ENCODE assay signal across 29 cellular contexts in the genomic region with DNA sequence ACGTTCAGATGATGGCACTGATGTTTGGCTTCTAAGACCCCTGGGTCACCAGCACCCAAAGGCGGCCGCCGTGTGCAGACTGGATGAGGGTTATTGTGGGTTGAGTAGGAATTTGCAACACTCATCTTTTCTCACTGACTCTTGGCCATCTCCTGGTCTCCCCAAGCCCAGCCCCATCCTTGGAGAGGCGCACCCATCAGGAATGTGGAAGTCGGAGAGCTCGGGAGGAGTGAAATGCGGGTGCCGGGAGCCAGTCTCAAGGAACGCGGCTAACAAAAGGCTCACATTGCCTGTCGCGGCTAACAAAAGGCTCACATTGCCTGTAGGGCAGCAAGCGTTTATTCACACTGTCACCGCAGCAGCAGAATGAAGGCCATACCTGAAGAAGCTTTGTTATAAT.
DNase-seq lines count a peak whose midpoint lies in the region; ATAC-seq and TF ChIP-seq lines count a peak whose summit lies in the region.
"Had no signal": no experiment of that assay in that cellular context is flagged by ENCODE, and none has a peak within 500 bp of the region (broad histone marks: within the 10 kb centered on the region; RNA-seq: fewer than 3 reads in every experiment).

No MANE protein-coding gene starts in this region.

- no peak overlapping the region for H3K27ac Mint-ChIP-seq in endodermal cell
- no peak overlapping the region for H3K27ac Mint-ChIP-seq in neural progenitor cell
- H3K27ac Mint-ChIP-seq: activated T-helper 17 cell treated with anti-CD3 and anti-CD28 coated beads, Interleukin-2, amount 50 U/mL, for 72 hours; CD4-positive, CD25-positive, alpha-beta regulatory T cell; stimulated activated effector memory CD8-positive, alpha-beta T cell treated with anti-CD3 and anti-CD28 coated beads, Interleukin-12 subunit alpha, Interleukin-12 subunit beta, amount 100 ng/mL, for 72 hours; type B pancreatic cell had no signal

- no peaks in the 10 kb centered on the region for H3K36me3 Mint-ChIP-seq in endodermal cell (ENCODE audit: low read depth)
- no peaks in the 10 kb centered on the region for H3K36me3 Mint-ChIP-seq in neural progenitor cell
- H3K36me3 Mint-ChIP-seq: CD4-positive, CD25-positive, alpha-beta regulatory T cell; stimulated activated effector memory CD8-positive, alpha-beta T cell treated with anti-CD3 and anti-CD28 coated beads, Interleukin-12 subunit alpha, Interleukin-12 subunit beta, amount 100 ng/mL, for 72 hours; type B pancreatic cell had no signal

- H3K9me3 Mint-ChIP-seq in endodermal cell (peaks cover 6% of the 10 kb centered on the region), neural progenitor cell (peaks cover 3% of the 10 kb centered on the region)
- H3K9me3 Mint-ChIP-seq: activated T-helper 17 cell treated with anti-CD3 and anti-CD28 coated beads, Interleukin-2, amount 50 U/mL, for 72 hours; stimulated activated effector memory CD8-positive, alpha-beta T cell treated with anti-CD3 and anti-CD28 coated beads, Interleukin-12 subunit alpha, Interleukin-12 subunit beta, amount 100 ng/mL, for 72 hours had no signal

- H3K27me3 Mint-ChIP-seq in endodermal cell (ENCODE audit: insufficient read depth) (peaks cover 44% of the 10 kb centered on the region), neural progenitor cell (ENCODE audit: insufficient read depth, low read depth) (peaks cover 19% of the 10 kb centered on the region)

- H3K36me3 ChIP-seq in endodermal cell (ENCODE audit: control insufficient read depth, insufficient read depth, low read length) (no peaks in the 10 kb centered on the region), neural progenitor cell (no peaks in the 10 kb centered on the region)
- H3K36me3 ChIP-seq: left ventricle myocardium inferior, prostate gland, sigmoid colon, SJCRH30, WERI-Rb-1 had no signal

- H3K79me2 ChIP-seq in neural progenitor cell (ENCODE audit: low read depth): no peaks in the 10 kb centered on the region

- no peaks in the 10 kb centered on the region for H3F3A ChIP-seq in neural progenitor cell (ENCODE audit: low read depth)

- H3K27ac ChIP-seq in endodermal cell (ENCODE audit: low read depth, low read length) (no peak overlapping the region), neural progenitor cell (no peak overlapping the region)
- H3K27ac ChIP-seq: epithelial cell of prostate, left ventricle myocardium inferior, prostate gland, sigmoid colon, SJCRH30, WERI-Rb-1 had no signal

- H3K9ac ChIP-seq in endodermal cell (ENCODE audit: extremely low read depth, low read length, poor library complexity, severe bottlenecking) (no peak overlapping the region), neural progenitor cell (no peak overlapping the region)

- no peaks in the 10 kb centered on the region for H4K20me1 ChIP-seq in neural progenitor cell (ENCODE audit: low read depth)

- H3K27me3 ChIP-seq in endodermal cell (ENCODE audit: control insufficient read depth, insufficient read depth, low read length, poor library complexity, severe bottlenecking) (no peaks in the 10 kb centered on the region), neural progenitor cell (peaks cover 26% of the 10 kb centered on the region)
- H3K27me3 ChIP-seq: SJCRH30 had no signal

- WGBS in endodermal cell (ENCODE audit: insufficient coverage in 1 of 2, insufficient read length in 1 of 2), 2 experiments: 33 to 47% methylated on average over 4 to 15 of the region's 15 CpGs

- H3K4me3 ChIP-seq in endodermal cell (ENCODE audit: low read length) (no peak overlapping the region), neural progenitor cell (no peak overlapping the region)
- H3K4me3 ChIP-seq: left ventricle myocardium inferior, prostate gland, sigmoid colon, SJCRH30 had no signal

- H3K4me1 Mint-ChIP-seq in endodermal cell (peaks cover 25% of the 10 kb centered on the region), neural progenitor cell (peaks cover 22% of the 10 kb centered on the region)
- H3K4me1 Mint-ChIP-seq: activated T-helper 17 cell treated with anti-CD3 and anti-CD28 coated beads, Interleukin-2, amount 50 U/mL, for 72 hours; CD4-positive, CD25-positive, alpha-beta regulatory T cell; stimulated activated effector memory CD8-positive, alpha-beta T cell treated with anti-CD3 and anti-CD28 coated beads, Interleukin-12 subunit alpha, Interleukin-12 subunit beta, amount 100 ng/mL, for 72 hours had no signal

- H3K4me2 ChIP-seq in neural progenitor cell: peak overlapping the region; percentile 63

- peak; percentile 29 for DNase-seq in EH (ENCODE audit: low read depth)
- peak; percentile 39 for DNase-seq in M059J (ENCODE audit: low read depth)
- DNase-seq in endodermal cell: peak; percentile 80
- peak; percentile 91 for DNase-seq in neural progenitor cell (ENCODE audit: low spot score)
- DNase-seq in erythroblast (lab: John Stamatoyannopoulos, UW): no peak
- DNase-seq in mesenteric fat pad (ENCODE audit: low spot score): no peak
- no peak for DNase-seq in C1 segment of cervical spinal cord (lab: John Stamatoyannopoulos, UW)
- DNase-seq: activated CD4-positive, alpha-beta T cell treated with anti-CD3 and anti-CD28 coated beads for 48 hours; activated naive CD4-positive, alpha-beta T cell treated with anti-CD3 and anti-CD28 coated beads, Interleukin-2, amount 50 U/mL, for 16 hours; CD4-positive, CD25-positive, alpha-beta regulatory T cell; Kasumi-1; left ventricle myocardium inferior; NCI-H1436 treated with DMSO at 0.1 percent for 48 hours; NCI-H446; NCI-H748 treated with DMSO at 0.1 percent for 48 hours; nucleus accumbens; SJCRH30; stimulated activated CD4-positive, alpha-beta T cell treated with anti-CD3 and anti-CD28 coated beads, Interleukin-15, amount 100 ng/mL, for 24 hours; substantia nigra; T1000; WERI-Rb-1 had no signal

- H2AFZ ChIP-seq in neural progenitor cell (replicated peaks): no peak overlapping the region

- H3K4me1 ChIP-seq in endodermal cell (ENCODE audit: control insufficient read depth, insufficient read depth, low read length) (no peaks in the 10 kb centered on the region), neural progenitor cell (peaks cover 15% of the 10 kb centered on the region)
- H3K4me1 ChIP-seq: prostate gland, sigmoid colon had no signal

- TF ChIP-seq CTCF in endodermal cell (conservative IDR thresholded peaks at IDR 0.05) (no peak), neural progenitor cell (IDR thresholded peaks at IDR 0.05) (no peak)

- ATAC-seq in HG03280 (IDR thresholded peaks at IDR 0.05; ENCODE audit: unreplicated experiment): no peak
- ATAC-seq: activated T-helper 17 cell treated with anti-CD3 and anti-CD28 coated beads, Interleukin-2, amount 50 U/mL, for 72 hours; HepG2; stimulated activated effector memory CD8-positive, alpha-beta T cell treated with anti-CD3 and anti-CD28 coated beads, Interleukin-12 subunit alpha, Interleukin-12 subunit beta, amount 100 ng/mL, for 72 hours had no signal

- H3K9me3 ChIP-seq in endodermal cell (ENCODE audit: control insufficient read depth, low read length): no peaks in the 10 kb centered on the region
- H3K9me3 ChIP-seq in neural progenitor cell (ENCODE audit: low read depth): no peaks in the 10 kb centered on the region
- H3K9me3 ChIP-seq: left ventricle myocardium inferior, prostate gland, sigmoid colon, SJCRH30 had no signal

- no peak overlapping the region for H3K4me3 Mint-ChIP-seq in endodermal cell
- H3K4me3 Mint-ChIP-seq in neural progenitor cell: no peak overlapping the region
- H3K4me3 Mint-ChIP-seq: activated T-helper 17 cell treated with anti-CD3 and anti-CD28 coated beads, Interleukin-2, amount 50 U/mL, for 72 hours; CD4-positive, CD25-positive, alpha-beta regulatory T cell; stimulated activated effector memory CD8-positive, alpha-beta T cell treated with anti-CD3 and anti-CD28 coated beads, Interleukin-12 subunit alpha, Interleukin-12 subunit beta, amount 100 ng/mL, for 72 hours; type B pancreatic cell had no signal

- no peak for TF ChIP-seq POLR2A in erythroblast (IDR thresholded peaks at IDR 0.05; ENCODE audit: low read length)

Comparison
In these comparisons a context has a peak if more than half of its experiments do, and no peak if none do; other contexts are left out.
1. DNase-seq: peak in EH (single experiment), M059J (single experiment), endodermal cell (single experiment) and neural progenitor cell (single experiment); none in erythroblast (0 of 2), mesenteric fat pad (single experiment) and C1 segment of cervical spinal cord (0 of 14).